In the genomic region with DNA sequence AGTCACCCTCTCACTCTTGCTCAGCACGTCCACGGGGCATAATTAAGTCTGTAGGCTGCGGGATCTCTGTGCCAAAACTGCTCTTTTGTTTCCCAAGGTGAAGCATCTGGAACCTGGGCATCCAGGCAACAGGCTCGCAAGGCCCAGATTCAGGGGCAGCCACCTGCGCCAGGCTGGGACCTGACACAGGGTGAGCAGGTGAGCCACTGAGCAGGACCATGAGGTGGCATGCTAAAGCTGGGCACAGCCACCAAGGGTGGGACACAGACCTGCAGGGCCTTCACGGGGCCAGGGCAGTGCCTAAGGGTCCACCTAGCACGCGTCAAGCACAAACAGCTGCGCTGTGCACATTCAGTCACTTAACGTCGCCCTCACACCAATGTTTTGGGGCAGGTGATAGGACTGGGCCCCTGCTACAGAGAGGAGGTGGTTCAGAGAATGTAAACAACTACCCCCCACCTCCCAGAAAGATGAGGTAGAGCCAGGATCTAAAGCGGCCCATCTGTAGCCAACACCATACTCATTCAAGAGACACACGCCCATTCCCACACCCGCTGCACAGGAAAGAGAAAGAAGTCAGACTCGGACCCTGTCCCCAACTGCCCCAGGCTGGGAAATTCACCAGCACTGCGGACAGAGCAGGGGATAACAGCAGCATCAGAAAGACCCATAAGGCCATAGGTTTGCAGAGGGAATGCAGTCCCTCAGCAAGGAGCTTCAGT, we compare ENCODE assay signal across 22 cellular contexts. TPM values are rescaled to one million over a fixed set of nuclear protein-coding genes. Genes with fewer than 3 reads are reported as not detected.
A peak's percentile ranks its signal among the peaks of the same experiment; 100 is the strongest.
DNase-seq lines count a peak whose midpoint lies in the region; ATAC-seq and TF ChIP-seq lines count a peak whose summit lies in the region.
"Had no signal": no experiment of that assay in that cellular context is flagged by ENCODE, and none has a peak within 500 bp of the region (broad histone marks: within the 10 kb centered on the region; RNA-seq: fewer than 3 reads in every experiment).

No MANE protein-coding gene starts in this region.

- H3K9ac ChIP-seq in SK-N-SH: no peak overlapping the region
- H3K9ac ChIP-seq in H9 (ENCODE audit: extremely low read depth, insufficient read length, low read length): no peak overlapping the region
- H3K9ac ChIP-seq in colonic mucosa (ENCODE audit: low read depth in 2 of 2, low read length in 2 of 2): no peak overlapping the region
- peak overlapping the region; percentile 7 for H3K9ac ChIP-seq in neuronal stem cell (ENCODE audit: low read depth, low read length, poor library complexity)

- H3K23me2 ChIP-seq in H9 (ENCODE audit: insufficient read length, low read depth, low read length, poor library complexity, severe bottlenecking): peaks cover 4% of the 10 kb centered on the region

- peak overlapping the region in 1 of 2 experiments; percentile 85; a peak in 2 of 4 replicates for H3K27ac ChIP-seq in SK-N-SH (ENCODE audit: low read depth in 2 of 2, low read length in 1 of 2)
- no peak overlapping the region for H3K27ac ChIP-seq in H9 (ENCODE audit: insufficient read length, low read depth, low read length)
- H3K27ac ChIP-seq in colonic mucosa: no peak overlapping the region
- H3K27ac ChIP-seq in neuronal stem cell (replicated peaks; ENCODE audit: low read length): no peak overlapping the region
- H3K27ac ChIP-seq: A549, upper lobe of left lung had no signal

- H3K14ac ChIP-seq in H9 (ENCODE audit: insufficient read depth, low read length) (no peak overlapping the region), neuronal stem cell (ENCODE audit: low read length) (no peak overlapping the region)

- H3K4ac ChIP-seq in H9 (ENCODE audit: low read depth, low read length) (no peak overlapping the region), neuronal stem cell (ENCODE audit: low read length) (no peak overlapping the region)

- H3K9me3 ChIP-seq in SK-N-SH: no peaks in the 10 kb centered on the region
- H3K9me3 ChIP-seq in H9 (ENCODE audit: control insufficient read depth, low read depth, low read length): no peaks in the 10 kb centered on the region
- H3K9me3 ChIP-seq in colonic mucosa: no peaks in the 10 kb centered on the region
- no peaks in the 10 kb centered on the region for H3K9me3 ChIP-seq in neuronal stem cell (replicated peaks in 1 of 2; ENCODE audit: control insufficient read depth in 2 of 2, insufficient read depth in 1 of 2, low read depth in 1 of 2, low read length in 2 of 2)
- H3K9me3 ChIP-seq: A549, upper lobe of left lung had no signal

- peaks cover 51 to 65% of the 10 kb centered on the region in 2 experiments for H3K4me1 Mint-ChIP-seq in H9

- POLR2A ChIA-PET in SK-N-SH (lab: Yijun Ruan, JAX): interaction anchor here (0.6 kb wide), 1 partner anchor 572 kb away, joined by 4 read pairs; no protein-coding TSS in a partner anchor

- 0 out of 4 replicates have a peak, but pooled peaks of 1 of the 2 experiments have one; percentile 12 for TF ChIP-seq EP300 in SK-N-SH (IDR thresholded peaks at IDR 0.05; ENCODE audit: borderline replicate concordance in 1 of 2, low read depth in 1 of 2, low read length in 1 of 2)

- H4K8ac ChIP-seq in H9 (replicated peaks; ENCODE audit: insufficient read length, low read depth, low read length) (no peak overlapping the region), neuronal stem cell (ENCODE audit: low read depth, low read length) (no peak overlapping the region)

- H3K27me3 ChIP-seq in SK-N-SH (ENCODE audit: insufficient read depth): no peaks in the 10 kb centered on the region
- no peaks in the 10 kb centered on the region for H3K27me3 ChIP-seq in H9 (ENCODE audit: insufficient read depth, low read length)
- no peaks in the 10 kb centered on the region for H3K27me3 ChIP-seq in colonic mucosa
- H3K27me3 ChIP-seq in neuronal stem cell (ENCODE audit: control insufficient read depth in 3 of 3, insufficient read depth in 3 of 3, low read depth in 1 of 3, low read length in 3 of 3): no peaks in the 10 kb centered on the region
- H3K27me3 ChIP-seq: upper lobe of left lung had no signal

- no peak overlapping the region for H2BK20ac ChIP-seq in H9 (ENCODE audit: low read depth, low read length, poor library complexity, severe bottlenecking)

- H3K79me2 ChIP-seq in SK-N-SH (ENCODE audit: insufficient read depth) (peaks cover 80% of the 10 kb centered on the region), H9 (ENCODE audit: insufficient read depth, low read length) (peaks cover 17% of the 10 kb centered on the region; the same call in 1 of the 2 replicates)

- no peak overlapping the region for H3T11ph ChIP-seq in H9 (ENCODE audit: low read length)

- H2BK12ac ChIP-seq in H9 (ENCODE audit: insufficient read length, low read depth, low read length) (no peak overlapping the region), neuronal stem cell (ENCODE audit: low read length) (no peak overlapping the region)

- H3K4me1 ChIP-seq in SK-N-SH (ENCODE audit: control insufficient read depth in 1 of 2, insufficient read depth in 2 of 2, low read depth in 1 of 2, low read length in 1 of 2) (peaks cover 33 to 97% of the 10 kb centered on the region in 2 experiments), H9 (ENCODE audit: insufficient read depth, low read length) (peaks cover 6% of the 10 kb centered on the region), colonic mucosa (peaks cover 5% of the 10 kb centered on the region), neuronal stem cell (ENCODE audit: control insufficient read depth in 2 of 2, insufficient read depth in 1 of 2, low read depth in 1 of 2, low read length in 2 of 2) (peaks cover 14 to 27% of the 10 kb centered on the region in 2 donors)

- peak overlapping the region; percentile 45 to 94 (median 87); a peak in 6 of 7 replicates for H3K27ac Mint-ChIP-seq in H9
- H3K27ac Mint-ChIP-seq: activated naive CD4-positive, alpha-beta T cell treated with anti-CD3 and anti-CD28 coated beads, Interleukin-2, amount 50 U/mL, for 24 hours had no signal

- H3K23ac ChIP-seq in H9 (ENCODE audit: insufficient read length, low read depth, low read length) (no peak overlapping the region), neuronal stem cell (ENCODE audit: low read depth, low read length, poor library complexity) (no peak overlapping the region)

- DNase-seq in SK-N-SH: peak; percentile 67
- DNase-seq in H9: no peak
- DNase-seq in colonic mucosa: peak; percentile 11
- no peak for DNase-seq in neuronal stem cell (ENCODE audit: low spot score)
- DNase-seq in NCI-H524 (lab: John Stamatoyannopoulos, UW): no peak
- no peak for DNase-seq in anterior cingulate cortex (lab: John Stamatoyannopoulos, UW)
- DNase-seq: activated CD4-positive, CD25-positive, alpha-beta regulatory T cell treated with anti-CD3 and anti-CD28 coated beads, Interleukin-2, amount 50 U/mL, for 72 hours; cortex of kidney; DMS79 treated with DMSO at 0.1 percent for 48 hours; KBM-7; naive B cell; NCI-H1048; retina; stimulated activated CD4-positive, alpha-beta T cell treated with anti-CD3 and anti-CD28 coated beads, Interleukin-15, amount 100 ng/mL, for 24 hours; stimulated activated naive CD8-positive, alpha-beta T cell treated with anti-CD3 and anti-CD28 coated beads, Interleukin-15, Interleukin-2, amounts not matched to agents 100 U/mL and 50 U/mL, for 24 hours had no signal

- H3K36me3 Mint-ChIP-seq in H9 (ENCODE audit: insufficient read depth in 1 of 3, low read depth in 3 of 3): peaks cover 0 to 3% (median 0%) of the 10 kb centered on the region in 3 experiments; a peak in 1 of 7 replicates
- H3K36me3 Mint-ChIP-seq: activated naive CD4-positive, alpha-beta T cell treated with anti-CD3 and anti-CD28 coated beads, Interleukin-2, amount 50 U/mL, for 24 hours; naive B cell had no signal

- H3K4me3 ChIP-seq in SK-N-SH (ENCODE audit: low read depth in 2 of 2, low read length in 1 of 2): no peak overlapping the region
- no peak overlapping the region for H3K4me3 ChIP-seq in colonic mucosa
- H3K4me3 ChIP-seq in neuronal stem cell (ENCODE audit: low read length in 2 of 2): peak overlapping the region in 1 of 2 donors; percentile 5
- H3K4me3 ChIP-seq: A549, upper lobe of left lung had no signal

- 86% methylated on average over 9 of the region's 16 CpGs for WGBS in SK-N-SH (ENCODE audit: low lambda C conversion rate)
- no CpG with 5 or more reads among the region's 16 CpGs for WGBS in H9 (ENCODE audit: extremely low coverage, insufficient read length, low lambda C conversion rate)
- no CpG with 5 or more reads among the region's 16 CpGs for WGBS in neuronal stem cell (ENCODE audit: extremely low coverage in 2 of 2, insufficient read length in 2 of 2, insufficient replicate concordance in 1 of 2), 2 donors

- no peak overlapping the region for H2AFZ ChIP-seq in SK-N-SH (ENCODE audit: low read depth)
- no peak overlapping the region for H2AFZ ChIP-seq in H9 (ENCODE audit: low read length)
- no peak overlapping the region for H2AFZ ChIP-seq in neuronal stem cell (ENCODE audit: low read length)

- no peak overlapping the region for H3K4me3 Mint-ChIP-seq in H9
- H3K4me3 Mint-ChIP-seq: activated naive CD4-positive, alpha-beta T cell treated with anti-CD3 and anti-CD28 coated beads, Interleukin-2, amount 50 U/mL, for 24 hours had no signal

- ATAC-seq in SK-N-SH treated with all-trans-retinoic acid at 6 μM for 48 hours (no peak), GM18520 (IDR thresholded peaks at IDR 0.05; ENCODE audit: unreplicated experiment) (no peak)
- ATAC-seq: A549; HCT116; Right ventricle myocardium inferior; stimulated activated naive CD8-positive, alpha-beta T cell treated with anti-CD3 and anti-CD28 coated beads, Interleukin-15, Interleukin-2, amounts not matched to agents 100 U/mL and 50 U/mL, for 24 hours had no signal

- H3F3A ChIP-seq in SK-N-SH (replicated peaks; ENCODE audit: insufficient read depth): peaks cover 4% of the 10 kb centered on the region

- no peaks in the 10 kb centered on the region for H3K79me1 ChIP-seq in H9 (ENCODE audit: insufficient read depth, low read depth, low read length, poor library complexity, severe bottlenecking)
- peaks cover 8% of the 10 kb centered on the region for H3K79me1 ChIP-seq in neuronal stem cell (ENCODE audit: low read depth, low read length)

- H2BK120ac ChIP-seq in H9 (ENCODE audit: low read depth, low read length, poor library complexity, severe bottlenecking) (no peak overlapping the region), neuronal stem cell (ENCODE audit: low read depth, low read length) (no peak overlapping the region)

- H2BK5ac ChIP-seq in H9 (ENCODE audit: insufficient read length, low read length): no peak overlapping the region
- H2BK5ac ChIP-seq in neuronal stem cell (ENCODE audit: low read length): no peak overlapping the region

- H2AK5ac ChIP-seq in H9 (ENCODE audit: insufficient read length, low read length) (no peak overlapping the region), neuronal stem cell (ENCODE audit: low read depth, low read length) (no peak overlapping the region)

- TF ChIP-seq CTCF in SK-N-SH (IDR thresholded peaks at IDR 0.05) (no peak), H9 (conservative IDR thresholded peaks at IDR 0.05) (no peak), colonic mucosa (IDR thresholded peaks at IDR 0.05) (no peak)

- intact Hi-C loops in colonic mucosa (cut with DNase I): loop anchor here (10.0 kb wide), 2 partner anchors 140 to 270 kb away; no protein-coding TSS in a partner anchor

- H4K91ac ChIP-seq in H9 (ENCODE audit: insufficient read length, low read depth, low read length): no peak overlapping the region
- H4K91ac ChIP-seq in neuronal stem cell (ENCODE audit: low read depth, low read length, poor library complexity): no peak overlapping the region

- H3K18ac ChIP-seq in H9 (ENCODE audit: insufficient read length, low read depth, low read length) (no peak overlapping the region), neuronal stem cell (ENCODE audit: low read length) (peak overlapping the region; percentile 9)

- H2BK15ac ChIP-seq in H9 (ENCODE audit: low read depth, low read length) (no peak overlapping the region), neuronal stem cell (ENCODE audit: low read length) (no peak overlapping the region)

- CTCF ChIA-PET in SK-N-SH (lab: Yijun Ruan, JAX): interaction anchor here (0.9 to 5.9 kb wide), 10 partner anchors 10 to 582 kb away, joined by 3 to 50 read pairs (median 4); a partner anchor contains a TSS

- no peaks in the 10 kb centered on the region for H3K36me3 ChIP-seq in SK-N-SH (replicated peaks in 1 of 2; ENCODE audit: control insufficient read depth in 1 of 2, insufficient read depth in 2 of 2, low read length in 1 of 2)
- H3K36me3 ChIP-seq in colonic mucosa: no peaks in the 10 kb centered on the region
- no peaks in the 10 kb centered on the region for H3K36me3 ChIP-seq in neuronal stem cell (replicated peaks in 1 of 2; ENCODE audit: control insufficient read depth in 2 of 2, insufficient read depth in 2 of 2, low read length in 2 of 2)
- H3K36me3 ChIP-seq: upper lobe of left lung had no signal

- H3K9me2 ChIP-seq in SK-N-SH: no peaks in the 10 kb centered on the region

- no peak overlapping the region for H4K5ac ChIP-seq in H9 (ENCODE audit: insufficient read length, low read depth, low read length)

- no peak overlapping the region for H3K4me2 ChIP-seq in SK-N-SH
- no peak overlapping the region for H3K4me2 ChIP-seq in H9 (ENCODE audit: insufficient read depth, insufficient read length, low read length)
- no peak overlapping the region for H3K4me2 ChIP-seq in neuronal stem cell (ENCODE audit: insufficient read depth, low read length, poor library complexity, severe bottlenecking)
- H3K4me2 ChIP-seq: A549 had no signal

- TF ChIP-seq RAD21 in SK-N-SH (IDR thresholded peaks at IDR 0.05; ENCODE audit: low read length): no peak

- H4K20me1 ChIP-seq in SK-N-SH (ENCODE audit: insufficient read depth): no peaks in the 10 kb centered on the region
- peaks cover 2% of the 10 kb centered on the region for H4K20me1 ChIP-seq in H9 (ENCODE audit: control insufficient read depth, insufficient read depth, insufficient read length)

- H3K27me3 Mint-ChIP-seq in H9 (ENCODE audit: low read depth): no peaks in the 10 kb centered on the region; the same call in none of the 2 replicates
- H3K27me3 Mint-ChIP-seq: activated naive CD4-positive, alpha-beta T cell treated with anti-CD3 and anti-CD28 coated beads, Interleukin-2, amount 50 U/mL, for 24 hours; naive B cell had no signal

- H3K56ac ChIP-seq in H9 (ENCODE audit: insufficient read length, low read depth, low read length): no peak overlapping the region

- H3K9me3 Mint-ChIP-seq in H9: no peaks in the 10 kb centered on the region
- H3K9me3 Mint-ChIP-seq: activated naive CD4-positive, alpha-beta T cell treated with anti-CD3 and anti-CD28 coated beads, Interleukin-2, amount 50 U/mL, for 24 hours; naive B cell had no signal

RNA-seq across cellular contexts. Expression of a gene that starts 16.3 kb away (rescaled TPM):
- polyA plus RNA-seq in SK-N-SH (2012; rRNA removed): 22.1 and 22.6 TPM in 2 replicates
- polyA plus RNA-seq in SK-N-SH (2012; cell fraction: cytosol; rRNA removed): 16.8 and 22.2 TPM in 2 replicates
- 18.7 and 23.2 TPM in 2 replicates for polyA plus RNA-seq in SK-N-SH (2012; cell fraction: nucleus; rRNA removed)
- total RNA-seq in H9 (2021) (22.7 and 23.0 TPM in 2 replicates), colonic mucosa (10 to 100 TPM in 1 of 2 donors, 1 to 10 TPM in 1; 8.3 to 10.9 TPM)
- polyA plus RNA-seq in neuronal stem cell (2013, experiment 1 of 2): 33.7 TPM
- polyA plus RNA-seq in neuronal stem cell (2013, experiment 2 of 2): 33.8 TPM

Comparison
In these comparisons a context has a peak if more than half of its experiments do, and no peak if none do; other contexts are left out.
1. DNase-seq: peak in SK-N-SH (single experiment) and colonic mucosa (single experiment); none in H9 (single experiment), neuronal stem cell (single experiment), NCI-H524 (0 of 2) and anterior cingulate cortex (0 of 58).